In genomic region chr1:81841795-81842194, GRCh38 we compare ENCODE assay signal across 3 cellular contexts.
TF ChIP-seq lines count a peak whose summit lies in the region.

No MANE protein-coding gene starts in this region.

TF ChIP-seq in A549, 52 proteins besides CTCF, POLR2A, EP300 and RAD21:
- TF ChIP-seq HES2 (IDR thresholded peaks at IDR 0.05) (no peak), MAFK (IDR thresholded peaks at IDR 0.05; ENCODE audit: partially characterized antibody) (peak; percentile 62)
TF ChIP-seq in A549: peak in this region for 1.

TF ChIP-seq in IMR-90, 13 proteins besides CTCF, POLR2A, EP300 and RAD21:
- TF ChIP-seq NFE2L2 (IDR thresholded peaks at IDR 0.05; ENCODE audit: low read depth, low read length) (no peak), MAFK (IDR thresholded peaks at IDR 0.05; ENCODE audit: low read depth, low read length) (0 out of 2 replicates have a peak, but pooled peaks have one; percentile 4), RCOR1 (IDR thresholded peaks at IDR 0.05; ENCODE audit: insufficient replicate concordance, low read length) (no peak), SMC3 (IDR thresholded peaks at IDR 0.05; ENCODE audit: low read depth, low read length) (no peak)
- TF ChIP-seq, protein P1, sequence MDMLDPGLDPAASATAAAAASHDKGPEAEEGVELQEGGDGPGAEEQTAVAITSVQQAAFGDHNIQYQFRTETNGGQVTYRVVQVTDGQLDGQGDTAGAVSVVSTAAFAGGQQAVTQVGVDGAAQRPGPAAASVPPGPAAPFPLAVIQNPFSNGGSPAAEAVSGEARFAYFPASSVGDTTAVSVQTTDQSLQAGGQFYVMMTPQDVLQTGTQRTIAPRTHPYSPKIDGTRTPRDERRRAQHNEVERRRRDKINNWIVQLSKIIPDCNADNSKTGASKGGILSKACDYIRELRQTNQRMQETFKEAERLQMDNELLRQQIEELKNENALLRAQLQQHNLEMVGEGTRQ (IDR thresholded peaks at IDR 0.05; ENCODE audit: low read depth, low read length): no peak

TF ChIP-seq in H1, 55 proteins besides CTCF, POLR2A, EP300 and RAD21:
- TF ChIP-seq MAFK (IDR thresholded peaks at IDR 0.05; ENCODE audit: low read depth, low read length): 0 out of 2 replicates have a peak, but pooled peaks have one; percentile 34
- no peak for TF ChIP-seq TAF7 (optimal IDR thresholded peaks at IDR 0.05; ENCODE audit: borderline replicate concordance, low read depth, low read length)
